14 cellular contexts compared by ENCODE assay signal in the genomic region with DNA sequence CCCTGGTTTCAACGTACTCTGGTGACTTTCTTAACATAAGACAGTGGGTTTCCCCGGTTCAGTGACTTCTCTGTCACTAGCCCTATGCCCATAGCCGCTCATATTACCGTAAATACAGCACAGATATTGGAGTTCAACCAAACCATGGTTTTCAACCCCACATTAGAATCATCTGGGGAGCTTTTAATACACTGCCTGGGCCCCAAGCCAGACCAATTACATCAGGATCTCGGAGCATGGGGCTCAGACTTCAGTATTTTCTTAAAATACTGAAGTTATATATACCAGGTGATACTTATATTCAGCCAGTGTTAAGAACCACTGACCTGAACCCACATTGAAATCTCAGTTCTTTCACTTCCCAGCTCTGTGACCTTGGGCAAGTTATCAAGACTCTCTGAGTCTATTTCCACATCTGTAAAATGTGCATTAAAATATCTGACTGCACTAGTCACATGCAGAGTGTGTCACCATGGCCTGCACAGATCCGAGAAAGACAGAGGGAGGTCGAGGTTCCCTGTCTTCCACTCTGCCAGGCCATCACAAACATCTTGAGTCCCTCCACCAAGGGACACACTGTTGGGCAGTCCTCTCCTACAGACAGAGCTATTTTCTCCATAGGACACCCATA.
"Had no signal": no experiment of that assay in that cellular context is flagged by ENCODE, and none has a peak within 500 bp of the region (broad histone marks: within the 10 kb centered on the region; RNA-seq: fewer than 3 reads in every experiment).

No MANE protein-coding gene starts in this region.

- ATAC-seq: activated T-helper 17 cell treated with anti-CD3 and anti-CD28 coated beads, Interleukin-2, amount 50 U/mL, for 72 hours; body of pancreas; gastroesophageal sphincter; psoas muscle; WTC11 had no signal

- DNase-seq: activated CD4-positive, alpha-beta T cell treated with anti-CD3 and anti-CD28 coated beads for 48 hours; activated naive CD4-positive, alpha-beta T cell treated with anti-CD3 and anti-CD28 coated beads, Interleukin-2, amount 10 ng/mL, durations not matched to agents 7 days and 5 days; body of pancreas; cerebellar nuclear complex; kidney; left ventricle myocardium inferior; mesendoderm; nephron progenitor cell; psoas muscle; sigmoid colon; stimulated activated CD4-positive, alpha-beta T cell treated with anti-CD3 and anti-CD28 coated beads, Interleukin-4, amount 100 ng/mL, for 1 hour had no signal
